ENCODE assay signal across 8 cellular contexts in genomic region chrX:54807524-54808108, GRCh38. TPM values are rescaled to one million over a fixed set of nuclear protein-coding genes. Genes with fewer than 3 reads are reported as not detected.
DNase-seq lines count a peak whose midpoint lies in the region; ATAC-seq and TF ChIP-seq lines count a peak whose summit lies in the region.

MAGED2 (plus strand) TSS chrX:54807745; CDS start chrX:54809332, 1,587 bp downstream.

- H3K4me1 ChIP-seq in KMS-11 (ENCODE audit: low read depth, poor library complexity, severe bottlenecking) (peaks cover 7% of the 10 kb centered on the region), ectodermal cell (ENCODE audit: control insufficient read depth, insufficient read depth, low read length) (no peaks in the 10 kb centered on the region), left lung (no peaks in the 10 kb centered on the region)

- no peaks in the 10 kb centered on the region for H3K9me3 Mint-ChIP-seq in activated CD4-positive, alpha-beta T cell treated with anti-CD3 and anti-CD28 coated beads, Interleukin-2, amount 10 ng/mL, durations not matched to agents 7 days and 5 days

- POLR2A ChIA-PET in BJ (lab: Charles Lee): no interaction called here
- POLR2A ChIA-PET in activated CD4-positive, alpha-beta T cell treated with anti-CD3 and anti-CD28 coated beads, Interleukin-2, amount 10 ng/mL, durations not matched to agents 7 days and 5 days (lab: Charles Lee): no interaction called here

- DNase-seq in BJ (ENCODE audit: low read depth): no peak
- DNase-seq in activated CD4-positive, alpha-beta T cell treated with anti-CD3 and anti-CD28 coated beads, Interleukin-2, amount 10 ng/mL, durations not matched to agents 7 days and 5 days: peak; percentile 12
- DNase-seq in left lung: no peak
- DNase-seq in stimulated activated CD4-positive, alpha-beta T cell treated with anti-CD3 and anti-CD28 coated beads, Interleukin-4, amount 100 ng/mL, for 1 hour: peak; percentile 24
- no peak for DNase-seq in middle frontal gyrus (ENCODE audit: extremely low spot score, low spot score)

- CTCF ChIA-PET in BJ (lab: Yijun Ruan, JAX): interaction anchor here (1.1 kb wide), 1 partner anchor 388 kb away, joined by 3 read pairs; no protein-coding TSS in a partner anchor
- CTCF ChIA-PET in activated CD4-positive, alpha-beta T cell treated with anti-CD3 and anti-CD28 coated beads, Interleukin-2, amount 10 ng/mL, durations not matched to agents 7 days and 5 days (lab: Charles Lee): no interaction called here

- H3K4me1 Mint-ChIP-seq in activated CD4-positive, alpha-beta T cell treated with anti-CD3 and anti-CD28 coated beads, Interleukin-2, amount 10 ng/mL, durations not matched to agents 7 days and 5 days: peaks cover 29% of the 10 kb centered on the region

- 1 to 2% methylated on average over 17 of the region's 17 CpGs for WGBS in ectodermal cell, 2 experiments

- no peaks in the 10 kb centered on the region for H3K27me3 ChIP-seq in BJ (ENCODE audit: control insufficient read depth, insufficient read depth, low read length)
- H3K27me3 ChIP-seq in KMS-11 (ENCODE audit: insufficient read depth, low read depth): no peaks in the 10 kb centered on the region
- no peaks in the 10 kb centered on the region for H3K27me3 ChIP-seq in ectodermal cell (ENCODE audit: control insufficient read depth, insufficient read depth, low read length, poor library complexity, severe bottlenecking)
- no peaks in the 10 kb centered on the region for H3K27me3 ChIP-seq in left lung

- H3K36me3 Mint-ChIP-seq in activated CD4-positive, alpha-beta T cell treated with anti-CD3 and anti-CD28 coated beads, Interleukin-2, amount 10 ng/mL, durations not matched to agents 7 days and 5 days (ENCODE audit: low read depth): peaks cover 13% of the 10 kb centered on the region

- TF ChIP-seq CTCF in BJ (IDR thresholded peaks at IDR 0.05; ENCODE audit: insufficient read depth, low read depth, low read length): no peak
- no peak for TF ChIP-seq CTCF in KMS-11 (conservative IDR thresholded peaks at IDR 0.05; ENCODE audit: low read depth, low read length)
- TF ChIP-seq CTCF in left lung (IDR thresholded peaks at IDR 0.05): no peak

- peak within 1 kb of the TSS; percentile 47; the same call in 1 of the 2 replicates for H3K9ac ChIP-seq in KMS-11

- intact Hi-C loops in left lung (cut with DNase I): no loop called here

- no peak within 1 kb of the TSS for H3K27ac ChIP-seq in KMS-11
- peak within 1 kb of the TSS; percentile 98 for H3K27ac ChIP-seq in ectodermal cell (ENCODE audit: insufficient read depth, low read depth, low read length, poor library complexity, severe bottlenecking)
- H3K27ac ChIP-seq in left lung: peak within 1 kb of the TSS; percentile 64 to 82

- H3K9me3 ChIP-seq in ectodermal cell (ENCODE audit: control insufficient read depth, low read length): no peaks in the 10 kb centered on the region
- H3K9me3 ChIP-seq in left lung: no peaks in the 10 kb centered on the region

- H3K4me3 Mint-ChIP-seq in activated CD4-positive, alpha-beta T cell treated with anti-CD3 and anti-CD28 coated beads, Interleukin-2, amount 10 ng/mL, durations not matched to agents 7 days and 5 days: peak within 1 kb of the TSS; percentile 91

- peak within 1 kb of the TSS; percentile 96 for H3K27ac Mint-ChIP-seq in activated CD4-positive, alpha-beta T cell treated with anti-CD3 and anti-CD28 coated beads, Interleukin-2, amount 10 ng/mL, durations not matched to agents 7 days and 5 days

- H2AFZ ChIP-seq in KMS-11 (ENCODE audit: low read depth): peak within 1 kb of the TSS; percentile 90

- no peaks in the 10 kb centered on the region for H3K79me2 ChIP-seq in KMS-11 (ENCODE audit: insufficient read depth, low read depth)

- H3K36me3 ChIP-seq in BJ (ENCODE audit: control insufficient read depth, insufficient read depth, low read length) (peaks cover 10% of the 10 kb centered on the region), KMS-11 (ENCODE audit: insufficient read depth) (no peaks in the 10 kb centered on the region), ectodermal cell (ENCODE audit: control insufficient read depth, insufficient read depth, low read length) (peaks cover 18% of the 10 kb centered on the region), left lung (peaks cover 0 to 22% of the 10 kb centered on the region in 2 donors)

- H3K4me2 ChIP-seq in KMS-11: peak within 1 kb of the TSS; percentile 63

- peaks cover 18% of the 10 kb centered on the region for H3K27me3 Mint-ChIP-seq in activated CD4-positive, alpha-beta T cell treated with anti-CD3 and anti-CD28 coated beads, Interleukin-2, amount 10 ng/mL, durations not matched to agents 7 days and 5 days

- peak within 1 kb of the TSS; percentile 61 for H3K4me3 ChIP-seq in BJ (ENCODE audit: low read depth, low read length)
- no peak within 1 kb of the TSS for H3K4me3 ChIP-seq in KMS-11 (IDR thresholded peaks at IDR 0.05; ENCODE audit: insufficient read depth, low read depth, low read length)
- peak within 1 kb of the TSS; percentile 69 for H3K4me3 ChIP-seq in ectodermal cell (ENCODE audit: insufficient read depth, low read depth, low read length)
- peak within 1 kb of the TSS; percentile 45 to 67 for H3K4me3 ChIP-seq in left lung

- ATAC-seq in left lung: peak; percentile 54
- ATAC-seq in GM18907 (IDR thresholded peaks at IDR 0.05; ENCODE audit: unreplicated experiment): no peak

- no peaks in the 10 kb centered on the region for H4K20me1 ChIP-seq in KMS-11 (ENCODE audit: insufficient read depth)

RNA-seq across cellular contexts. Expression of gene MAGED2, which starts in this region (rescaled TPM):
- 280 and 298 TPM in 2 replicates for polyA plus RNA-seq in BJ (2011; rRNA removed)
- 82.6 and 118 TPM in 2 replicates for polyA minus RNA-seq in BJ (2011; rRNA and poly(A)+ RNA removed)
- 10 to 100 TPM; 46.3 to 54.2 TPM for total RNA-seq in activated CD4-positive, alpha-beta T cell treated with anti-CD3 and anti-CD28 coated beads, Interleukin-2, amount 10 ng/mL, durations not matched to agents 7 days and 5 days
- 313 TPM for polyA plus RNA-seq in ectodermal cell (2013, experiment 1 of 4)
- polyA plus RNA-seq in ectodermal cell (2013, experiment 2 of 4): 307 TPM
- polyA plus RNA-seq in ectodermal cell (2013, experiment 3 of 4): 247 TPM
- polyA plus RNA-seq in ectodermal cell (2013, experiment 4 of 4): 262 TPM
- 100 to 1,000 TPM; 106 to 177 TPM for total RNA-seq in left lung

Comparison
In these comparisons a context has a peak if more than half of its experiments do, and no peak if none do; other contexts are left out.
1. DNase-seq: peak in activated CD4-positive, alpha-beta T cell treated with anti-CD3 and anti-CD28 coated beads, Interleukin-2, amount 10 ng/mL, durations not matched to agents 7 days and 5 days (single experiment) and stimulated activated CD4-positive, alpha-beta T cell treated with anti-CD3 and anti-CD28 coated beads, Interleukin-4, amount 100 ng/mL, for 1 hour (single experiment); none in BJ (single experiment), left lung (0 of 2) and middle frontal gyrus (single experiment).